25 cellular contexts compared by ENCODE assay signal in the genomic region with DNA sequence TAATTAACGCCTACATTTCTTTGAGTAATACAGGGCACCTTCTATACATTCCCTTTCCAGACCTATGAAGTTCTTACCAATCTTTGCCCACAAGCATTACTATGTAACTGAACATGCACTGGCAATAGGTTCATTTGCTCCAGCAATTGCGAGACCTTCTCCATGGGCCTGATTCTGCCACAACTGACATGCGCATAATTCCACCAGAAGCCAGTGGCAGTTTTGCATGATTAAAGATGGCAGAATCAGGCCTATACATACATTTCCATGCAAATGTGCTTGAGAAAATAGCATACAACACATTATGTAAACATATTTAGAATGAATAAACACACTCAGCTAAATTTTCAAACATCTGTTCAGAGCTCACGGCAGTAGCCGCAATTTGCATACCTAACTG.
"Had no signal": no experiment of that assay in that cellular context is flagged by ENCODE, and none has a peak within 500 bp of the region (broad histone marks: within the 10 kb centered on the region; RNA-seq: fewer than 3 reads in every experiment).

No MANE protein-coding gene starts in this region.

- ATAC-seq: foreskin keratinocyte; gastroesophageal sphincter; heart left ventricle; left ventricle myocardium superior; lower lobe of right lung; naive thymus-derived CD8-positive, alpha-beta T cell; pancreas; right lobe of liver; stimulated activated naive CD8-positive, alpha-beta T cell treated with anti-CD3 and anti-CD28 coated beads, Interleukin-15, amount 100 ng/mL, for 72 hours; upper lobe of right lung had no signal

- H3K4me3 ChIP-seq: coronary artery, esophagus muscularis mucosa, gastroesophageal sphincter, heart left ventricle, lower lobe of right lung, pancreas, right lobe of liver, suprapubic skin, transverse colon, upper lobe of right lung, uterus had no signal

- H3K27me3 ChIP-seq: esophagus muscularis mucosa, foreskin keratinocyte, gastroesophageal sphincter, heart left ventricle, neutrophil, pancreas, right lobe of liver, suprapubic skin, transverse colon, upper lobe of right lung, uterus had no signal

- H3K36me3 ChIP-seq: esophagus muscularis mucosa, gastroesophageal sphincter, heart left ventricle, lower lobe of right lung, neutrophil, pancreas, right lobe of liver, suprapubic skin, transverse colon, upper lobe of right lung, uterus had no signal

- H3K27ac ChIP-seq: coronary artery, esophagus muscularis mucosa, foreskin keratinocyte, gastroesophageal sphincter, heart left ventricle, lower lobe of right lung, neutrophil, pancreas, right lobe of liver, suprapubic skin, transverse colon, upper lobe of right lung, uterus had no signal

- H3K4me1 ChIP-seq: esophagus muscularis mucosa, foreskin keratinocyte, gastroesophageal sphincter, heart left ventricle, lower lobe of right lung, pancreas, right lobe of liver, suprapubic skin, transverse colon, upper lobe of right lung, uterus had no signal

- DNase-seq: dermis blood vessel endothelial cell; effector memory CD4-positive, alpha-beta T cell; foreskin keratinocyte; heart left ventricle; hippocampal formation; left ventricle myocardium superior; lower lobe of right lung; midbrain; naive thymus-derived CD8-positive, alpha-beta T cell; nephron progenitor cell; pancreas; right lobe of liver; small intestine; stimulated activated CD4-positive, alpha-beta T cell treated with anti-CD3 and anti-CD28 coated beads, Interleukin-15, amount 100 ng/mL, for 24 hours; stimulated activated CD4-positive, alpha-beta T cell treated with anti-CD3 and anti-CD28 coated beads, Interleukin-2, amount 100 ng/mL, for 48 hours; stimulated activated naive CD4-positive, alpha-beta T cell; stimulated activated naive CD8-positive, alpha-beta T cell treated with anti-CD3 and anti-CD28 coated beads, Interleukin-15, amount 100 ng/mL, for 72 hours; transverse colon; upper lobe of right lung; uterus had no signal

- H3K9me3 ChIP-seq: esophagus muscularis mucosa, gastroesophageal sphincter, heart left ventricle, lower lobe of right lung, neutrophil, pancreas, right lobe of liver, suprapubic skin, transverse colon, upper lobe of right lung, uterus had no signal
